In the genomic region with DNA sequence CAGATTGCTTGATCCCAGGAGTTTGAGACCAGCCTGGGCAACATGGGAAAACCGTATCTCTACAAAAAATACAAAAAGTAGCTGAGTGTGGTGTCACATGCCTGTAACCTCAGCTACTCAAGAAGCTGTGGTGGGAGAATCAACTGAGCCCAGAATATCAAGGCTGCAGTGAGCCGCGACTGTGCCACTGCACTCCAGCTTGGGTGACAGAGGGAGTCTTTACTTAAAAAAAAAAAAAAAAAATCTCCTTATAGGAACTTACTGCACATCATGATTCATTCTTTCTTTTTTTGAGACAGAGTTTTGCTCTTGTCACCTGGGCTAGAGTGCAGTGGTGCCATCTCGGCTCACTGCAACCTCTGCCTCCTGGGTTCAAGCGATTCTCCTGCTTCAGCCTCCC, we compare ENCODE assay signal across 30 cellular contexts.
"Had no signal": no experiment of that assay in that cellular context is flagged by ENCODE, and none has a peak within 500 bp of the region (broad histone marks: within the 10 kb centered on the region; RNA-seq: fewer than 3 reads in every experiment).

No MANE protein-coding gene starts in this region.

- DNase-seq: activated B cell treated with CpG ODN at 0.5 μM for 24 hours; activated CD4-positive, alpha-beta T cell treated with anti-CD3 and anti-CD28 coated beads for 48 hours; activated CD4-positive, alpha-beta T cell treated with anti-CD3 and anti-CD28 coated beads, Interleukin-2, amount 50 U/mL, for 4 hours; activated CD4-positive, CD25-positive, alpha-beta regulatory T cell treated with anti-CD3 and anti-CD28 coated beads, Interleukin-2, amount 50 U/mL, for 72 hours; activated CD8-positive, alpha-beta T cell treated with anti-CD3 and anti-CD28 coated beads, Interleukin-2, amount 10 ng/mL, durations not matched to agents 7 days and 5 days; activated effector memory CD4-positive, alpha-beta T cell treated with anti-CD3 and anti-CD28 coated beads, Interleukin-2, amount 50 U/mL, for 16 hours; activated naive CD4-positive, alpha-beta T cell; activated T-cell treated with anti-CD3 and anti-CD28 coated beads, Interleukin-2, amount 50 U/mL, for 24 hours; adrenal gland; body of pancreas; MM.1S; MV-4-11; NCI-H1092; NCI-H1436 treated with DMSO at 0.1 percent for 48 hours; NCI-H1694 treated with DMSO at 0.1 percent for 48 hours; NCI-H2029; NCI-H345; NCI-H524 treated with DMSO at 0.1 percent for 48 hours; NCI-H748 treated with DMSO at 0.1 percent for 48 hours; NK-92 treated with Interleukin-12 subunit alpha and Interleukin-12 subunit beta, amount 100 ng/mL, for 24 hours; PC-3; Peyer's patch; SIG-M5; T-cell; T-helper 2 cell; T-helper 9 cell had no signal

- H3K4me3 Mint-ChIP-seq: activated B cell treated with CpG ODN at 0.5 μM for 24 hours; activated CD8-positive, alpha-beta T cell treated with anti-CD3 and anti-CD28 coated beads, Interleukin-2, amount 10 ng/mL, durations not matched to agents 7 days and 5 days; activated naive CD4-positive, alpha-beta T cell treated with anti-CD3 and anti-CD28 coated beads, Interleukin-2, amount 50 U/mL, for 24 hours; activated T-cell treated with anti-CD3 and anti-CD28 coated beads, Interleukin-2, amount 50 U/mL, for 24 hours; T-cell had no signal

- FAIRE-seq: astrocyte had no signal

- H3K27ac Mint-ChIP-seq: activated B cell treated with CpG ODN at 0.5 μM for 24 hours; activated CD8-positive, alpha-beta T cell treated with anti-CD3 and anti-CD28 coated beads, Interleukin-2, amount 10 ng/mL, durations not matched to agents 7 days and 5 days; activated naive CD4-positive, alpha-beta T cell treated with anti-CD3 and anti-CD28 coated beads, Interleukin-2, amount 50 U/mL, for 24 hours; activated T-cell treated with anti-CD3 and anti-CD28 coated beads, Interleukin-2, amount 50 U/mL, for 24 hours; T-cell had no signal

- H3K4me1 Mint-ChIP-seq: activated B cell treated with CpG ODN at 0.5 μM for 24 hours had no signal

- H3K9me3 Mint-ChIP-seq: activated B cell treated with CpG ODN at 0.5 μM for 24 hours; activated naive CD4-positive, alpha-beta T cell treated with anti-CD3 and anti-CD28 coated beads, Interleukin-2, amount 50 U/mL, for 24 hours; activated T-cell treated with anti-CD3 and anti-CD28 coated beads, Interleukin-2, amount 50 U/mL, for 24 hours; T-cell had no signal

- H3K27me3 Mint-ChIP-seq: activated B cell treated with CpG ODN at 0.5 μM for 24 hours; activated naive CD4-positive, alpha-beta T cell treated with anti-CD3 and anti-CD28 coated beads, Interleukin-2, amount 50 U/mL, for 24 hours had no signal

- ATAC-seq: activated CD8-positive, alpha-beta T cell treated with anti-CD3 and anti-CD28 coated beads, Interleukin-2, amount 10 ng/mL, durations not matched to agents 7 days and 5 days; body of pancreas; PC-3; Right ventricle myocardium inferior; SK-N-SH treated with all-trans-retinoic acid at 6 μM for 48 hours; T-cell had no signal
